Comparison of ENCODE assay signal across 8 cellular contexts in the genomic region with DNA sequence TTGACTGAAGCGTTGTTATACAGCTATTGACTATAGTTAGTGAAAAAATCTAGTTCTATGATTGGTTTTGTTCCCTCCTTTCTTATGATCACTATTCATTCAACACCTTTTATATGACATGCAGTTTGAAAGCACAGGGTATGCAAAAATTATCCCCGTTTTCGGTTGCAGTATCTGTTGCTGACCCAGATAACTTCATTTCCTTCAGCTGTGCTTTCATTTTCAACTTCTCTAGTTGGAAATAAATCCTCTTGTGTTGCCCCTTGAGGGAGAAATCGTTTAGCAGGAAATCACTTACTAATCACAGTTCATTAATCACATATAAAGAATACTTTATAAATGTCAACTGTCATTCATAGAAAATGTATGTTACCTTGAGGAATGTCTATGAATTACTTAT. TPM values are rescaled to one million over a fixed set of nuclear protein-coding genes. Genes with fewer than 3 reads are reported as not detected.
DNase-seq lines count a peak whose midpoint lies in the region; ATAC-seq and TF ChIP-seq lines count a peak whose summit lies in the region.

No MANE protein-coding gene starts in this region.

- no peak overlapping the region for H3K27ac Mint-ChIP-seq in chondrocyte (ENCODE audit: unreplicated experiment)

- H3K4me3 Mint-ChIP-seq in chondrocyte (ENCODE audit: unreplicated experiment), result no peak overlapping the region

- intact Hi-C loops in thyroid gland (cut with DNase I), result no loop called here
- intact Hi-C loops in left colon (cut with DNase I, micrococcal nuclease), result no loop called here

- H3K4me1 Mint-ChIP-seq in chondrocyte (ENCODE audit: low read depth), result peaks cover 61% of the 10 kb centered on the region

- DNase-seq in lung microvascular endothelial cell (ENCODE audit: low read depth in 2 of 2) (peak; percentile 48 to 59), thyroid gland (no peak), chondrocyte (ENCODE audit: low spot score) (no peak), left colon (no peak)
- DNase-seq in stimulated activated CD4-positive, alpha-beta T cell treated with anti-CD3 and anti-CD28 coated beads, Interleukin-2, amount 100 ng/mL, for 24 hours, result no peak

- peak overlapping the region in 1 of 3 donors; percentile 24 for H3K27ac ChIP-seq in thyroid gland

- no peak for TF ChIP-seq CTCF in thyroid gland (IDR thresholded peaks at IDR 0.05)
- TF ChIP-seq CTCF in chondrocyte (IDR thresholded peaks at IDR 0.05), result no peak

- no peaks in the 10 kb centered on the region for H3K9me3 Mint-ChIP-seq in chondrocyte (ENCODE audit: low read depth)

- no peaks in the 10 kb centered on the region for H3K36me3 ChIP-seq in thyroid gland

- H3K36me3 Mint-ChIP-seq in chondrocyte (ENCODE audit: low read depth), result peaks cover 10% of the 10 kb centered on the region

- H3K9me3 ChIP-seq in thyroid gland, result no peaks in the 10 kb centered on the region

- H3K27me3 ChIP-seq in thyroid gland, result no peaks in the 10 kb centered on the region

- TF ChIP-seq POLR2A in thyroid gland (IDR thresholded peaks at IDR 0.05), result no peak

- ATAC-seq in GM18508 (IDR thresholded peaks at IDR 0.05; ENCODE audit: insufficient read depth, unreplicated experiment), result peak; percentile 90
- peak; percentile 82 for ATAC-seq in GM21515 (IDR thresholded peaks at IDR 0.05; ENCODE audit: unreplicated experiment)
- peak; percentile 49 for ATAC-seq in HG03565 (IDR thresholded peaks at IDR 0.05; ENCODE audit: unreplicated experiment)
- no peak for ATAC-seq in left colon

- no peaks in the 10 kb centered on the region for H3K27me3 Mint-ChIP-seq in chondrocyte (ENCODE audit: low read depth)

- H3K4me1 ChIP-seq in thyroid gland, result peaks cover 5 to 22% of the 10 kb centered on the region in 2 donors

- WGBS in thyroid gland, 2 donors, result 71 to 72% methylated on average over 4 of the region's 4 CpGs

- no peak overlapping the region for H3K4me3 ChIP-seq in thyroid gland (replicated peaks in 1 of 3)

RNA-seq across cellular contexts. Expression of gene MBNL1, which starts 55.1 kb away (rescaled TPM):
- total RNA-seq in lung microvascular endothelial cell, result 206 and 247 TPM in 2 replicates
- total RNA-seq in thyroid gland, result 100 to 1,000 TPM; 190 to 279 (median 216) TPM
- total RNA-seq in chondrocyte, result 164 to 177 TPM (median 166 TPM) in 3 replicates
- total RNA-seq in left colon, result 100 to 1,000 TPM; 154 to 183 TPM

Comparison
In these comparisons a context has a peak if more than half of its experiments do, and no peak if none do; other contexts are left out.
1. DNase-seq: peak in lung microvascular endothelial cell (2 of 2); none in stimulated activated CD4-positive, alpha-beta T cell treated with anti-CD3 and anti-CD28 coated beads, Interleukin-2, amount 100 ng/mL, for 24 hours (0 of 2), thyroid gland (0 of 2), chondrocyte (single experiment) and left colon (0 of 2).